Comparison of ENCODE assay signal across 1 cellular context in genomic region chr17:28552201-28552999, GRCh38.
A peak's percentile ranks its signal among the peaks of the same experiment; 100 is the strongest.
TF ChIP-seq lines count a peak whose summit lies in the region.

Gene UNC119 (minus strand): TSS chr17:28552624. CDS start chr17:28552557, 67 bp downstream.

TF ChIP-seq in GM23338, 12 proteins besides CTCF, POLR2A, EP300 and RAD21 (continued from another document):
- no peak for TF ChIP-seq ZNF331 (CRISPR knock-in tag; IDR thresholded peaks at IDR 0.05; ENCODE audit: low read depth)
- TF ChIP-seq EZH2phosphoT487 (IDR thresholded peaks at IDR 0.05; ENCODE audit: unreplicated experiment): no peak
- peak; percentile 90 for TF ChIP-seq POLR2AphosphoS5 (IDR thresholded peaks at IDR 0.05; ENCODE audit: low read depth)
- no peak for TF ChIP-seq NANOG (IDR thresholded peaks at IDR 0.05; ENCODE audit: borderline replicate concordance)
